8 cellular contexts compared by ENCODE assay signal in genomic region chr2:108607706-108608301, GRCh38.
A peak's percentile ranks its signal among the peaks of the same experiment; 100 is the strongest.
DNase-seq lines count a peak whose midpoint lies in the region; ATAC-seq and TF ChIP-seq lines count a peak whose summit lies in the region.

No MANE protein-coding gene starts in this region.

- peaks cover 23 to 45% of the 10 kb centered on the region in 2 donors for H3K4me1 Mint-ChIP-seq in effector memory CD8-positive, alpha-beta T cell (ENCODE audit: low read depth in 2 of 2)
- H3K4me1 Mint-ChIP-seq in nephron = peaks cover 34% of the 10 kb centered on the region
- H3K4me1 Mint-ChIP-seq in stimulated activated effector memory CD8-positive, alpha-beta T cell treated with anti-CD3 and anti-CD28 coated beads, Interleukin-12 subunit alpha, Interleukin-12 subunit beta, amount 100 ng/mL, for 72 hours = peaks cover 76% of the 10 kb centered on the region

- peak; percentile 65 for DNase-seq in DMS53 treated with DMSO at 0.1 percent for 48 hours (lab: John Stamatoyannopoulos, UW; ENCODE audit: unreplicated experiment)
- peak in 39 of 76 experiments; percentile 5 to 56 (median 29) for DNase-seq in HUDEP-2 (lab: John Stamatoyannopoulos, UW; ENCODE audit: unreplicated experiment in 76 of 76)
- DNase-seq in T-helper 22 cell (ENCODE audit: low read depth) = peak; percentile 20
- DNase-seq in effector memory CD8-positive, alpha-beta T cell = peak in 2 of 3 experiments; percentile 23 to 45
- DNase-seq in stimulated activated effector memory CD8-positive, alpha-beta T cell treated with anti-CD3 and anti-CD28 coated beads, Interleukin-12 subunit alpha, Interleukin-12 subunit beta, amount 100 ng/mL, for 72 hours (ENCODE audit: low spot score in 2 of 2) = no peak
- DNase-seq in NCI-H1930 (lab: John Stamatoyannopoulos, UW) = no peak

- no peaks in the 10 kb centered on the region for H3K9me3 Mint-ChIP-seq in effector memory CD8-positive, alpha-beta T cell
- peaks cover 4% of the 10 kb centered on the region for H3K9me3 Mint-ChIP-seq in nephron
- H3K9me3 Mint-ChIP-seq in stimulated activated effector memory CD8-positive, alpha-beta T cell treated with anti-CD3 and anti-CD28 coated beads, Interleukin-12 subunit alpha, Interleukin-12 subunit beta, amount 100 ng/mL, for 72 hours = no peaks in the 10 kb centered on the region

- peaks cover 4% of the 10 kb centered on the region for H3K36me3 Mint-ChIP-seq in effector memory CD8-positive, alpha-beta T cell (ENCODE audit: insufficient read depth)
- H3K36me3 Mint-ChIP-seq in nephron (ENCODE audit: low read depth) = peaks cover 10% of the 10 kb centered on the region
- H3K36me3 Mint-ChIP-seq in stimulated activated effector memory CD8-positive, alpha-beta T cell treated with anti-CD3 and anti-CD28 coated beads, Interleukin-12 subunit alpha, Interleukin-12 subunit beta, amount 100 ng/mL, for 72 hours = peaks cover 18% of the 10 kb centered on the region

- no peaks in the 10 kb centered on the region for H3K27me3 Mint-ChIP-seq in effector memory CD8-positive, alpha-beta T cell
- no peaks in the 10 kb centered on the region for H3K27me3 Mint-ChIP-seq in nephron (ENCODE audit: low read depth)

- no peak overlapping the region for H3K4me3 Mint-ChIP-seq in effector memory CD8-positive, alpha-beta T cell
- H3K4me3 Mint-ChIP-seq in nephron = no peak overlapping the region
- no peak overlapping the region for H3K4me3 Mint-ChIP-seq in stimulated activated effector memory CD8-positive, alpha-beta T cell treated with anti-CD3 and anti-CD28 coated beads, Interleukin-12 subunit alpha, Interleukin-12 subunit beta, amount 100 ng/mL, for 72 hours

- TF ChIP-seq CTCF in nephron (IDR thresholded peaks at IDR 0.05; ENCODE audit: unreplicated experiment in 3 of 3) = peak; percentile 50 to 68 (median 60)

- H3K27ac Mint-ChIP-seq in effector memory CD8-positive, alpha-beta T cell = no peak overlapping the region
- H3K27ac Mint-ChIP-seq in nephron = no peak overlapping the region
- H3K27ac Mint-ChIP-seq in stimulated activated effector memory CD8-positive, alpha-beta T cell treated with anti-CD3 and anti-CD28 coated beads, Interleukin-12 subunit alpha, Interleukin-12 subunit beta, amount 100 ng/mL, for 72 hours = no peak overlapping the region

- ATAC-seq in effector memory CD8-positive, alpha-beta T cell (replicated peaks) = no peak
- no peak for ATAC-seq in GM18498 (IDR thresholded peaks at IDR 0.05; ENCODE audit: unreplicated experiment)
- ATAC-seq in stimulated activated effector memory CD8-positive, alpha-beta T cell treated with anti-CD3 and anti-CD28 coated beads, Interleukin-12 subunit alpha, Interleukin-12 subunit beta, amount 100 ng/mL, for 72 hours = no peak

Comparison
In these comparisons a context has a peak if more than half of its experiments do, and no peak if none do; other contexts are left out.
1. DNase-seq: peak in DMS53 treated with DMSO at 0.1 percent for 48 hours (single experiment), HUDEP-2 (39 of 76), T-helper 22 cell (single experiment) and effector memory CD8-positive, alpha-beta T cell (2 of 3); none in stimulated activated effector memory CD8-positive, alpha-beta T cell treated with anti-CD3 and anti-CD28 coated beads, Interleukin-12 subunit alpha, Interleukin-12 subunit beta, amount 100 ng/mL, for 72 hours (0 of 2) and NCI-H1930 (0 of 2).